22 cellular contexts compared by ENCODE assay signal in genomic region chr12:51549637-51550036, GRCh38. TPM values are rescaled to one million over a fixed set of nuclear protein-coding genes. Genes with fewer than 3 reads are reported as not detected.
A peak's percentile ranks its signal among the peaks of the same experiment; 100 is the strongest.
DNase-seq lines count a peak whose midpoint lies in the region; ATAC-seq and TF ChIP-seq lines count a peak whose summit lies in the region.
"Had no signal": no experiment of that assay in that cellular context is flagged by ENCODE, and none has a peak within 500 bp of the region (broad histone marks: within the 10 kb centered on the region; RNA-seq: fewer than 3 reads in every experiment).

No MANE protein-coding gene starts in this region.

- TF ChIP-seq CTCF in suprapubic skin (IDR thresholded peaks at IDR 0.05) = no peak

- H3K27ac Mint-ChIP-seq in effector memory CD8-positive, alpha-beta T cell = no peak overlapping the region
- H3K27ac Mint-ChIP-seq in stimulated activated memory B cell treated with anti-CD40 and anti-IgM and Interleukin-4, amounts not matched to agents 10 μg/mL and 1 μg/mL and 100 μg/mL, for 72 hours = no peak overlapping the region
- H3K27ac Mint-ChIP-seq: activated CD8-positive, alpha-beta T cell treated with anti-CD3 and anti-CD28 coated beads, Interleukin-2, amount 10 ng/mL, durations not matched to agents 7 days and 5 days; activated naive CD8-positive, alpha-beta T cell treated with anti-CD3 and anti-CD28 coated beads, Interleukin-2, amount 10 ng/mL, durations not matched to agents 7 days and 5 days; activated T-cell treated with anti-CD3 and anti-CD28 coated beads, Interleukin-2, amount 50 U/mL, for 72 hours; naive thymus-derived CD4-positive, alpha-beta T cell; T-helper 17 cell; WTC11 had no signal

- no peaks in the 10 kb centered on the region for H3K36me3 Mint-ChIP-seq in effector memory CD8-positive, alpha-beta T cell (ENCODE audit: insufficient read depth)
- no peaks in the 10 kb centered on the region for H3K36me3 Mint-ChIP-seq in stimulated activated memory B cell treated with anti-CD40 and anti-IgM and Interleukin-4, amounts not matched to agents 10 μg/mL and 1 μg/mL and 100 μg/mL, for 72 hours
- H3K36me3 Mint-ChIP-seq: activated naive CD8-positive, alpha-beta T cell treated with anti-CD3 and anti-CD28 coated beads, Interleukin-2, amount 10 ng/mL, durations not matched to agents 7 days and 5 days; WTC11 had no signal

- no peak for TF ChIP-seq EP300 in suprapubic skin (IDR thresholded peaks at IDR 0.05)

- TF ChIP-seq POLR2A in suprapubic skin (IDR thresholded peaks at IDR 0.05) = no peak

- no peak for ATAC-seq in effector memory CD8-positive, alpha-beta T cell (replicated peaks)
- no peak for ATAC-seq in stimulated activated memory B cell treated with anti-CD40 and anti-IgM and Interleukin-4, amounts not matched to agents 10 μg/mL and 1 μg/mL and 100 μg/mL, for 72 hours
- ATAC-seq: activated CD8-positive, alpha-beta T cell treated with anti-CD3 and anti-CD28 coated beads, Interleukin-2, amount 10 ng/mL, durations not matched to agents 7 days and 5 days; activated T-cell treated with anti-CD3 and anti-CD28 coated beads, Interleukin-2, amount 50 U/mL, for 72 hours; heart right ventricle; naive thymus-derived CD4-positive, alpha-beta T cell; T-helper 17 cell; WTC11 had no signal

- peaks cover 65 to 70% of the 10 kb centered on the region in 2 donors for H3K27me3 Mint-ChIP-seq in effector memory CD8-positive, alpha-beta T cell
- H3K27me3 Mint-ChIP-seq in stimulated activated memory B cell treated with anti-CD40 and anti-IgM and Interleukin-4, amounts not matched to agents 10 μg/mL and 1 μg/mL and 100 μg/mL, for 72 hours = peaks cover 26% of the 10 kb centered on the region

- no peak overlapping the region for H3K4me3 ChIP-seq in suprapubic skin
- H3K4me3 ChIP-seq: dorsolateral prefrontal cortex, heart right ventricle, tibial artery had no signal

- peak; percentile 60 for DNase-seq in COR-L47 (lab: John Stamatoyannopoulos, UW)
- DNase-seq in NCI-H1092 (lab: John Stamatoyannopoulos, UW) = peak; percentile 35
- DNase-seq in NCI-H748 treated with DMSO at 0.1 percent for 48 hours (lab: John Stamatoyannopoulos, UW) = peak; percentile 82
- DNase-seq in fibroblast of peridontal ligament (ENCODE audit: extremely low read depth) = peak; percentile 25
- DNase-seq in suprapubic skin (ENCODE audit: low spot score in 2 of 2) = no peak
- DNase-seq in effector memory CD8-positive, alpha-beta T cell = no peak
- no peak for DNase-seq in cortex of kidney (lab: John Stamatoyannopoulos, UW)
- DNase-seq: activated CD8-positive, alpha-beta T cell treated with anti-CD3 and anti-CD28 coated beads, Interleukin-2, amount 10 ng/mL, durations not matched to agents 7 days and 5 days; activated naive CD8-positive, alpha-beta T cell treated with anti-CD3 and anti-CD28 coated beads, Interleukin-2, amount 10 ng/mL, durations not matched to agents 7 days and 5 days; activated T-cell treated with anti-CD3 and anti-CD28 coated beads, Interleukin-2, amount 50 U/mL, for 72 hours; BE2C; dorsolateral prefrontal cortex; H7; heart right ventricle; islet precursor cell; naive thymus-derived CD4-positive, alpha-beta T cell; NCI-H187 treated with DMSO at 0.1 percent for 48 hours; SIG-M5; T-helper 17 cell; tibial artery had no signal

- no peaks in the 10 kb centered on the region for H3K9me3 Mint-ChIP-seq in effector memory CD8-positive, alpha-beta T cell
- peaks cover 9% of the 10 kb centered on the region for H3K9me3 Mint-ChIP-seq in stimulated activated memory B cell treated with anti-CD40 and anti-IgM and Interleukin-4, amounts not matched to agents 10 μg/mL and 1 μg/mL and 100 μg/mL, for 72 hours
- H3K9me3 Mint-ChIP-seq: activated naive CD8-positive, alpha-beta T cell treated with anti-CD3 and anti-CD28 coated beads, Interleukin-2, amount 10 ng/mL, durations not matched to agents 7 days and 5 days had no signal

- H3K27me3 ChIP-seq in suprapubic skin = peaks cover 12% of the 10 kb centered on the region
- H3K27me3 ChIP-seq: BE2C had no signal

- H3K36me3 ChIP-seq in suprapubic skin = no peaks in the 10 kb centered on the region
- H3K36me3 ChIP-seq: BE2C, heart right ventricle, tibial artery had no signal

- no peak overlapping the region for H3K27ac ChIP-seq in suprapubic skin
- H3K27ac ChIP-seq: dorsolateral prefrontal cortex, heart right ventricle, tibial artery had no signal

- no peaks in the 10 kb centered on the region for H3K4me1 ChIP-seq in suprapubic skin
- H3K4me1 ChIP-seq: BE2C, heart right ventricle, tibial artery had no signal

- no peaks in the 10 kb centered on the region for H3K9me3 ChIP-seq in suprapubic skin
- H3K9me3 ChIP-seq: BE2C had no signal

- H3K4me3 Mint-ChIP-seq in effector memory CD8-positive, alpha-beta T cell = no peak overlapping the region
- no peak overlapping the region for H3K4me3 Mint-ChIP-seq in stimulated activated memory B cell treated with anti-CD40 and anti-IgM and Interleukin-4, amounts not matched to agents 10 μg/mL and 1 μg/mL and 100 μg/mL, for 72 hours
- H3K4me3 Mint-ChIP-seq: activated CD8-positive, alpha-beta T cell treated with anti-CD3 and anti-CD28 coated beads, Interleukin-2, amount 10 ng/mL, durations not matched to agents 7 days and 5 days; activated naive CD8-positive, alpha-beta T cell treated with anti-CD3 and anti-CD28 coated beads, Interleukin-2, amount 10 ng/mL, durations not matched to agents 7 days and 5 days; activated T-cell treated with anti-CD3 and anti-CD28 coated beads, Interleukin-2, amount 50 U/mL, for 72 hours; naive thymus-derived CD4-positive, alpha-beta T cell; T-helper 17 cell; WTC11 had no signal

- WGBS in suprapubic skin = 73% methylated on average over 8 of the region's 8 CpGs

- H3K4me1 Mint-ChIP-seq in effector memory CD8-positive, alpha-beta T cell (ENCODE audit: low read depth in 2 of 2) = no peaks in the 10 kb centered on the region
- H3K4me1 Mint-ChIP-seq in stimulated activated memory B cell treated with anti-CD40 and anti-IgM and Interleukin-4, amounts not matched to agents 10 μg/mL and 1 μg/mL and 100 μg/mL, for 72 hours = peaks cover 13% of the 10 kb centered on the region
- H3K4me1 Mint-ChIP-seq: activated naive CD8-positive, alpha-beta T cell treated with anti-CD3 and anti-CD28 coated beads, Interleukin-2, amount 10 ng/mL, durations not matched to agents 7 days and 5 days; naive thymus-derived CD4-positive, alpha-beta T cell; T-helper 17 cell had no signal

RNA-seq across cellular contexts. Expression of gene SCN8A, which starts 41.4 kb away (rescaled TPM):
- under 1 TPM; 0.08 to 0.62 (median 0.58) TPM for total RNA-seq in suprapubic skin

Comparison
In these comparisons a context has a peak if more than half of its experiments do, and no peak if none do; other contexts are left out.
1. DNase-seq: peak in COR-L47 (single experiment), NCI-H1092 (single experiment), NCI-H748 treated with DMSO at 0.1 percent for 48 hours (single experiment) and fibroblast of peridontal ligament (single experiment); none in suprapubic skin (0 of 2), effector memory CD8-positive, alpha-beta T cell (0 of 3) and cortex of kidney (single experiment).